Comparison of ENCODE assay signal across 8 cellular contexts in genomic region chr16:27318399-27319256, GRCh38. TPM values are rescaled to one million over a fixed set of nuclear protein-coding genes. Genes with fewer than 3 reads are reported as not detected.
DNase-seq lines count a peak whose midpoint lies in the region; ATAC-seq and TF ChIP-seq lines count a peak whose summit lies in the region.

No MANE protein-coding gene starts in this region.

- peak; percentile 72 for ATAC-seq in activated B cell treated with CpG ODN at 0.5 μM for 24 hours (ENCODE audit: low read depth)
- peak; percentile 24 to 52 (median 45) for ATAC-seq in natural killer cell
- no peak for ATAC-seq in HG03280 (IDR thresholded peaks at IDR 0.05; ENCODE audit: unreplicated experiment)

- H3K23ac ChIP-seq in H9 (ENCODE audit: insufficient read length, low read depth, low read length) = no peak overlapping the region

- H3K4me1 Mint-ChIP-seq in H9 = peaks cover 20 to 43% of the 10 kb centered on the region in 2 experiments
- peaks cover 90% of the 10 kb centered on the region for H3K4me1 Mint-ChIP-seq in activated B cell treated with CpG ODN at 0.5 μM for 24 hours
- peaks cover 58 to 72% of the 10 kb centered on the region in 2 donors for H3K4me1 Mint-ChIP-seq in natural killer cell

- H3T11ph ChIP-seq in H9 (ENCODE audit: low read length) = no peak overlapping the region

- H3K18ac ChIP-seq in H9 (ENCODE audit: insufficient read length, low read depth, low read length) = no peak overlapping the region

- no peak overlapping the region for H4K91ac ChIP-seq in H9 (ENCODE audit: insufficient read length, low read depth, low read length)

- H2BK15ac ChIP-seq in H9 (ENCODE audit: low read depth, low read length) = no peak overlapping the region

- H3K9me3 Mint-ChIP-seq in H9 (no peaks in the 10 kb centered on the region), activated B cell treated with CpG ODN at 0.5 μM for 24 hours (no peaks in the 10 kb centered on the region), natural killer cell (no peaks in the 10 kb centered on the region)

- H3K27me3 Mint-ChIP-seq in H9 (ENCODE audit: low read depth) (peaks cover 7% of the 10 kb centered on the region), activated B cell treated with CpG ODN at 0.5 μM for 24 hours (no peaks in the 10 kb centered on the region), natural killer cell (ENCODE audit: low read depth in 2 of 2) (no peaks in the 10 kb centered on the region)

- H3K23me2 ChIP-seq in H9 (ENCODE audit: insufficient read length, low read depth, low read length, poor library complexity, severe bottlenecking) = peaks cover 6% of the 10 kb centered on the region

- no peak overlapping the region for H3K4ac ChIP-seq in H9 (ENCODE audit: low read depth, low read length)

- no CpG with 5 or more reads among the region's 18 CpGs for WGBS in H9 (ENCODE audit: extremely low coverage, insufficient read length, low lambda C conversion rate)
- 24% methylated on average over 18 of the region's 18 CpGs for WGBS in thymus

- H3K27ac ChIP-seq in H9 (ENCODE audit: insufficient read length, low read depth, low read length) (no peak overlapping the region), colonic mucosa (peak overlapping the region; percentile 99), thymus (ENCODE audit: low read depth) (peak overlapping the region; percentile 86)

- peaks cover 7% of the 10 kb centered on the region; the same call in 1 of the 2 replicates for H3K4me1 ChIP-seq in H9 (ENCODE audit: insufficient read depth, low read length)
- H3K4me1 ChIP-seq in colonic mucosa = peaks cover 22% of the 10 kb centered on the region
- peaks cover 11% of the 10 kb centered on the region for H3K4me1 ChIP-seq in thymus (ENCODE audit: control insufficient read depth, insufficient read depth, low read length)

- no peak overlapping the region for H4K8ac ChIP-seq in H9 (replicated peaks; ENCODE audit: insufficient read length, low read depth, low read length)

- H3K27ac Mint-ChIP-seq in H9 (peak overlapping the region; percentile 7 to 45 (median 36); a peak in 4 of 7 replicates), activated B cell treated with CpG ODN at 0.5 μM for 24 hours (peak overlapping the region; percentile 90), natural killer cell (peak overlapping the region; percentile 89)

- POLR2A ChIA-PET in activated B cell treated with CpG ODN at 0.5 μM for 24 hours (lab: Charles Lee) = interaction anchor here (0.6 to 6.0 kb wide), 34 partner anchors 11 to 133 kb away, joined by 3 to 90 read pairs (median 4); partner anchors contain the start of genes KDM8 and NSMCE1

- H3K79me2 ChIP-seq in H9 (ENCODE audit: insufficient read depth, low read length) = peaks cover 5% of the 10 kb centered on the region; the same call in 1 of the 2 replicates

- H3K27me3 ChIP-seq in H9 (ENCODE audit: insufficient read depth, low read length) = no peaks in the 10 kb centered on the region
- no peaks in the 10 kb centered on the region for H3K27me3 ChIP-seq in colonic mucosa
- H3K27me3 ChIP-seq in thymus (ENCODE audit: control insufficient read depth, insufficient read depth) = peaks cover 11% of the 10 kb centered on the region

- DNase-seq in H9 = no peak
- peak; percentile 43 for DNase-seq in activated B cell treated with CpG ODN at 0.5 μM for 24 hours
- peak; percentile 47 for DNase-seq in colonic mucosa
- peak; percentile 31 for DNase-seq in natural killer cell
- DNase-seq in NCI-H446 (lab: John Stamatoyannopoulos, UW) = no peak
- DNase-seq in NCI-H128 (lab: John Stamatoyannopoulos, UW; ENCODE audit: unreplicated experiment) = no peak

- no peak overlapping the region for H2BK120ac ChIP-seq in H9 (ENCODE audit: low read depth, low read length, poor library complexity, severe bottlenecking)

- no peaks in the 10 kb centered on the region for H3K79me1 ChIP-seq in H9 (ENCODE audit: insufficient read depth, low read depth, low read length, poor library complexity, severe bottlenecking)

- H2BK5ac ChIP-seq in H9 (ENCODE audit: insufficient read length, low read length) = no peak overlapping the region

- CTCF ChIA-PET in activated B cell treated with CpG ODN at 0.5 μM for 24 hours (lab: Charles Lee) = interaction anchor here (0.7 to 5.0 kb wide), 11 partner anchors 38 to 139 kb away, joined by 3 to 76 read pairs (median 4); no protein-coding TSS in a partner anchor

- H3K56ac ChIP-seq in H9 (ENCODE audit: insufficient read length, low read depth, low read length) = no peak overlapping the region

- H3K4me3 ChIP-seq in colonic mucosa (no peak overlapping the region), thymus (ENCODE audit: low read length) (no peak overlapping the region)

- no peak overlapping the region for H3K9ac ChIP-seq in H9 (ENCODE audit: extremely low read depth, insufficient read length, low read length)
- peak overlapping the region in 1 of 2 donors; percentile 46 for H3K9ac ChIP-seq in colonic mucosa (ENCODE audit: low read depth in 2 of 2, low read length in 2 of 2)

- no peak overlapping the region for H2AK5ac ChIP-seq in H9 (ENCODE audit: insufficient read length, low read length)

- H3K14ac ChIP-seq in H9 (ENCODE audit: insufficient read depth, low read length) = peak overlapping the region; percentile 2; the same call in 1 of the 2 replicates

- TF ChIP-seq CTCF in H9 (conservative IDR thresholded peaks at IDR 0.05) (no peak), activated B cell treated with CpG ODN at 0.5 μM for 24 hours (IDR thresholded peaks at IDR 0.05) (no peak), colonic mucosa (IDR thresholded peaks at IDR 0.05) (no peak), natural killer cell (IDR thresholded peaks at IDR 0.05) (no peak)

- no peak overlapping the region for H2BK12ac ChIP-seq in H9 (ENCODE audit: insufficient read length, low read depth, low read length)

- no peaks in the 10 kb centered on the region for H3K9me3 ChIP-seq in H9 (ENCODE audit: control insufficient read depth, low read depth, low read length)
- no peaks in the 10 kb centered on the region for H3K9me3 ChIP-seq in colonic mucosa
- no peaks in the 10 kb centered on the region for H3K9me3 ChIP-seq in thymus (ENCODE audit: control insufficient read depth)

- H2BK20ac ChIP-seq in H9 (ENCODE audit: low read depth, low read length, poor library complexity, severe bottlenecking) = no peak overlapping the region

- no peak overlapping the region for H3K4me2 ChIP-seq in H9 (ENCODE audit: insufficient read depth, insufficient read length, low read length)

- intact Hi-C loops in activated B cell treated with CpG ODN at 0.5 μM for 24 hours (cut with micrococcal nuclease) = loop anchor here (1.0 to 10.0 kb wide), 10 partner anchors 8 to 236 kb away; partner anchors contain the start of genes IL21R and KATNIP
- intact Hi-C loops in colonic mucosa (cut with DNase I) = loop anchor here (10.0 kb wide), 1 partner anchor 54 kb away; the partner anchor contains the start of gene NSMCE1
- intact Hi-C loops in natural killer cell (cut with micrococcal nuclease) = loop anchor here (5.0 kb wide), 1 partner anchor 49 kb away; no protein-coding TSS in a partner anchor

- H3K36me3 ChIP-seq in colonic mucosa = no peaks in the 10 kb centered on the region
- H3K36me3 ChIP-seq in thymus (ENCODE audit: control insufficient read depth, insufficient read depth) = no peaks in the 10 kb centered on the region

- no peaks in the 10 kb centered on the region for H3K36me3 Mint-ChIP-seq in H9 (ENCODE audit: insufficient read depth in 1 of 3, low read depth in 3 of 3)
- H3K36me3 Mint-ChIP-seq in activated B cell treated with CpG ODN at 0.5 μM for 24 hours (ENCODE audit: low read depth) = peaks cover 70% of the 10 kb centered on the region
- H3K36me3 Mint-ChIP-seq in natural killer cell = no peaks in the 10 kb centered on the region

- H4K20me1 ChIP-seq in H9 (ENCODE audit: control insufficient read depth, insufficient read depth, insufficient read length) = peaks cover 2% of the 10 kb centered on the region

- no peak overlapping the region for H3K4me3 Mint-ChIP-seq in H9
- peak overlapping the region; percentile 88 for H3K4me3 Mint-ChIP-seq in activated B cell treated with CpG ODN at 0.5 μM for 24 hours
- H3K4me3 Mint-ChIP-seq in natural killer cell = peak overlapping the region; percentile 78

- H2AFZ ChIP-seq in H9 (ENCODE audit: low read length) = no peak overlapping the region

- H4K5ac ChIP-seq in H9 (ENCODE audit: insufficient read length, low read depth, low read length) = no peak overlapping the region

RNA-seq across cellular contexts. Expression of gene IL4R, which starts 4.9 kb away (rescaled TPM):
- total RNA-seq in H9 (2021) = 28.3 and 28.6 TPM in 2 replicates
- total RNA-seq in activated B cell treated with CpG ODN at 0.5 μM for 24 hours = 176 and 202 TPM in 2 replicates
- 10 to 100 TPM; 74.8 to 80.0 TPM for total RNA-seq in colonic mucosa
- total RNA-seq in natural killer cell = 10 to 100 TPM; 70.2 to 87.2 (median 86.0) TPM
- polyA plus RNA-seq in thymus = 36.8 TPM

RNA-seq across cellular contexts. Expression of gene NSMCE1, which starts 50.1 kb away (rescaled TPM):
- 19.3 and 25.3 TPM in 2 replicates for total RNA-seq in H9 (2021)
- 61.0 and 68.3 TPM in 2 replicates for total RNA-seq in activated B cell treated with CpG ODN at 0.5 μM for 24 hours
- 10 to 100 TPM; 37.6 to 58.2 TPM for total RNA-seq in colonic mucosa
- total RNA-seq in natural killer cell = 10 to 100 TPM; 29.4 to 42.7 (median 37.7) TPM
- 69.5 TPM for polyA plus RNA-seq in thymus

Comparison
In these comparisons a context has a peak if more than half of its experiments do, and no peak if none do; other contexts are left out.
1. DNase-seq: peak in activated B cell treated with CpG ODN at 0.5 μM for 24 hours (single experiment), colonic mucosa (single experiment) and natural killer cell (single experiment); none in H9 (single experiment), NCI-H446 (0 of 2) and NCI-H128 (single experiment).
2. H3K27ac Mint-ChIP-seq: peak in every context shown above with its lines; median percentile 90 in activated B cell treated with CpG ODN at 0.5 μM for 24 hours; 89 in natural killer cell; 36 in H9.
3. H3K4me3 Mint-ChIP-seq: peak in activated B cell treated with CpG ODN at 0.5 μM for 24 hours (single experiment) and natural killer cell (single experiment); none in H9 (0 of 2).